27 cellular contexts compared by ENCODE assay signal in genomic region chr20:48676125-48676524, GRCh38.
"Had no signal": no experiment of that assay in that cellular context is flagged by ENCODE, and none has a peak within 500 bp of the region (broad histone marks: within the 10 kb centered on the region; RNA-seq: fewer than 3 reads in every experiment).

No MANE protein-coding gene starts in this region.

- H3K9me3 ChIP-seq: gastrocnemius medialis, heart left ventricle, left lung, neutrophil, right lobe of liver, thoracic aorta, tibial nerve, upper lobe of left lung had no signal

- H3K27ac ChIP-seq: epithelial cell of prostate, gastrocnemius medialis, heart left ventricle, hepatocyte, left lung, neutrophil, parathyroid adenoma, right lobe of liver, thoracic aorta, tibial nerve, upper lobe of left lung had no signal

- H3K27ac Mint-ChIP-seq: naive thymus-derived CD4-positive, alpha-beta T cell; progenitor cell of endocrine pancreas had no signal

- H3K27me3 Mint-ChIP-seq: naive thymus-derived CD4-positive, alpha-beta T cell; progenitor cell of endocrine pancreas; stimulated activated memory B cell treated with anti-CD40 and anti-IgM and Interleukin-4, amounts not matched to agents 10 μg/mL and 1 μg/mL and 100 μg/mL, for 72 hours had no signal

- H3K4me3 ChIP-seq: gastrocnemius medialis, heart left ventricle, hepatocyte, left lung, right lobe of liver, thoracic aorta, tibial nerve, upper lobe of left lung had no signal

- H3K9me3 Mint-ChIP-seq: stimulated activated memory B cell treated with anti-CD40 and anti-IgM and Interleukin-4, amounts not matched to agents 10 μg/mL and 1 μg/mL and 100 μg/mL, for 72 hours had no signal

- H3K36me3 ChIP-seq: right lobe of liver had no signal

- H3K9ac ChIP-seq: parathyroid adenoma had no signal

- H3K27me3 ChIP-seq: gastrocnemius medialis, heart left ventricle, hepatocyte, left lung, neutrophil, right lobe of liver, tibial nerve, upper lobe of left lung had no signal

- H3K4me3 Mint-ChIP-seq: naive thymus-derived CD4-positive, alpha-beta T cell; stimulated activated memory B cell treated with anti-CD40 and anti-IgM and Interleukin-4, amounts not matched to agents 10 μg/mL and 1 μg/mL and 100 μg/mL, for 72 hours had no signal

- ATAC-seq: esophagus mucosa; gastrocnemius medialis; left lung; naive thymus-derived CD4-positive, alpha-beta T cell; stimulated activated memory B cell treated with anti-CD40 and anti-IgM and Interleukin-4, amounts not matched to agents 10 μg/mL and 1 μg/mL and 100 μg/mL, for 72 hours; stimulated activated naive CD8-positive, alpha-beta T cell treated with anti-CD3 and anti-CD28 coated beads, Interleukin-15, Interleukin-2, amounts not matched to agents 100 U/mL and 50 U/mL, for 24 hours had no signal

- H3K4me1 ChIP-seq: gastrocnemius medialis, heart left ventricle, right lobe of liver, tibial nerve, upper lobe of left lung had no signal

- DNase-seq: cortex of kidney; foreskin fibroblast; gastrocnemius medialis; heart left ventricle; kidney; left lung; mammary epithelial cell; mesendoderm; midbrain; naive thymus-derived CD4-positive, alpha-beta T cell; small intestine; stimulated activated CD4-positive, alpha-beta T cell treated with anti-CD3 and anti-CD28 coated beads, Interleukin-12 subunit alpha, Interleukin-12 subunit beta, amount 100 ng/mL, for 4 hours; stimulated activated CD4-positive, alpha-beta T cell treated with anti-CD3 and anti-CD28 coated beads, Interleukin-2, amount 100 ng/mL, for 24 hours; stimulated activated CD4-positive, alpha-beta T cell treated with anti-CD3 and anti-CD28 coated beads, Interleukin-4, amount 100 ng/mL, for 24 hours; stimulated activated naive CD8-positive, alpha-beta T cell treated with anti-CD3 and anti-CD28 coated beads, Interleukin-15, Interleukin-2, amounts not matched to agents 100 U/mL and 50 U/mL, for 24 hours; substantia nigra; upper lobe of left lung had no signal
